8 cellular contexts compared by ENCODE assay signal in the genomic region with DNA sequence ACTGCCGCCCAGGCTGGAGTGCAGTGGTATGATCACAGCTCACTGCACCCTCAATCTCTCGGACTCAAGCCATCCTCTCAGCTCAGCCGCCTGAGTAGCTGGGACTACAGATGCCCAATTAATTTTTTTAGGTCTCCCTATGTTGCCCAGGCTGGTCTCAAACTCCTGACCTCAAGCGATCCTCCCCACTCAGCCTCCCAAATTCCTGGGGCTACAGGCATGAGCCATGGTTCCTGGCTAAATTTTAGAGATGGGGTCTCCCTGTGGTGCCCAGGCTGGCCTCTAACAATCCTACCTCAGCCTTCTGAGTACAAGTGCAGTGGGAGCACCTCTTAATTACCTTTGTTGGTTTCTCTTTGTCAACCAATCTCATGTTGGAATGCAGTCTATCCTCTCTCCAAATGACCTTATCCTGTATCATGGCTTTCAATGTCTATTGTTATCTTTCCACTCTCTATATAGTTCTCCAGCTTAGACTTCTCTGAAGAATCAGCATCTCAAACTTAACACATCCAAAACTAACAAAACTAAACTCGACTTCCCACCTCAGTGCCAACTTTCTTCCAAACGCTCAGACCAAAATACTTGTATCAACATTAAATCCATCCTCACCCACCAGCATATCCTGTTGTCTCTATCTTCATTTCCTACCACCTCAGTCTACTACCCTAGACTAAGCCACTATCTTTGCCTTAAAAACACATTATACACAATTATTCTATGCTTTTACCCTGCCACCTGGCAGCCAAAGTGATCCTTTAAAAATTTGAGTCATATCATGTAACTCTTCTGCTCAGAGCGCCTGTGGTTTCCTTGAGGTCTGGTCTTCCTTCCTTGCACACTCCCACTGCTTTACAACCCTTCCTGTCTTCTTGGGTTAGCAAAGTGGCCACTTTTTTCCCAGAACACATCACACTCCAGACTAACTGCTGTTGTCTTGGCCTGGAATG. TPM values are rescaled to one million over a fixed set of nuclear protein-coding genes. Genes with fewer than 3 reads are reported as not detected.
DNase-seq lines count a peak whose midpoint lies in the region; ATAC-seq lines count a peak whose summit lies in the region.

No MANE protein-coding gene starts in this region.

- peak; percentile 51 for DNase-seq in SIG-M5 treated with dmso at 0.1 percent for 504 hours (lab: John Stamatoyannopoulos, UW; ENCODE audit: unreplicated experiment)
- DNase-seq in SIG-M5 (lab: John Stamatoyannopoulos, UW) = no peak
- peak; percentile 47 for DNase-seq in T-helper 2 cell treated with Interferon-gamma antibody and Interleukin-4, amounts not matched to agents 5 μg/mL and 100 μg/mL, for 36 hours (ENCODE audit: low spot score)
- peak; percentile 51 for DNase-seq in dermis blood vessel endothelial cell
- DNase-seq in stimulated activated naive CD8-positive, alpha-beta T cell treated with anti-CD3 and anti-CD28 coated beads, Interleukin-15, Interleukin-2, amounts not matched to agents 100 U/mL and 50 U/mL, for 24 hours = peak; percentile 44
- DNase-seq in T1000 (lab: John Stamatoyannopoulos, UW) = no peak
- no peak for DNase-seq in NCI-H1436 treated with DMSO at 0.1 percent for 48 hours (lab: John Stamatoyannopoulos, UW)
- DNase-seq in NCI-H526 treated with DMSO at 0.1 percent for 48 hours (lab: John Stamatoyannopoulos, UW) = no peak

- peaks cover 63% of the 10 kb centered on the region for H3K36me3 Mint-ChIP-seq in T-helper 2 cell treated with Interferon-gamma antibody and Interleukin-4, amounts not matched to agents 5 μg/mL and 100 μg/mL, for 36 hours (ENCODE audit: low read depth)

- H3K27me3 Mint-ChIP-seq in T-helper 2 cell treated with Interferon-gamma antibody and Interleukin-4, amounts not matched to agents 5 μg/mL and 100 μg/mL, for 36 hours (ENCODE audit: low read depth) = no peaks in the 10 kb centered on the region

- peak overlapping the region; percentile 72 for H3K4me3 Mint-ChIP-seq in T-helper 2 cell treated with Interferon-gamma antibody and Interleukin-4, amounts not matched to agents 5 μg/mL and 100 μg/mL, for 36 hours

- no peaks in the 10 kb centered on the region for H3K9me3 Mint-ChIP-seq in T-helper 2 cell treated with Interferon-gamma antibody and Interleukin-4, amounts not matched to agents 5 μg/mL and 100 μg/mL, for 36 hours

- H3K4me1 Mint-ChIP-seq in T-helper 2 cell treated with Interferon-gamma antibody and Interleukin-4, amounts not matched to agents 5 μg/mL and 100 μg/mL, for 36 hours (ENCODE audit: low read depth) = peaks cover 76% of the 10 kb centered on the region

- peak overlapping the region; percentile 78 for H3K27ac Mint-ChIP-seq in T-helper 2 cell treated with Interferon-gamma antibody and Interleukin-4, amounts not matched to agents 5 μg/mL and 100 μg/mL, for 36 hours

- ATAC-seq in stimulated activated naive CD8-positive, alpha-beta T cell treated with anti-CD3 and anti-CD28 coated beads, Interleukin-15, Interleukin-2, amounts not matched to agents 100 U/mL and 50 U/mL, for 24 hours = peak; percentile 64

RNA-seq across cellular contexts. Expression of gene TPT1, which starts 6.7 kb away (rescaled TPM):
- 2,642 and 4,062 TPM in 2 replicates for total RNA-seq in dermis blood vessel endothelial cell

Comparison
In these comparisons a context has a peak if more than half of its experiments do, and no peak if none do; other contexts are left out.
1. DNase-seq: peak in SIG-M5 treated with dmso at 0.1 percent for 504 hours (single experiment), T-helper 2 cell treated with Interferon-gamma antibody and Interleukin-4, amounts not matched to agents 5 μg/mL and 100 μg/mL, for 36 hours (single experiment), dermis blood vessel endothelial cell (single experiment) and stimulated activated naive CD8-positive, alpha-beta T cell treated with anti-CD3 and anti-CD28 coated beads, Interleukin-15, Interleukin-2, amounts not matched to agents 100 U/mL and 50 U/mL, for 24 hours (single experiment); none in SIG-M5 (single experiment), T1000 (single experiment), NCI-H1436 treated with DMSO at 0.1 percent for 48 hours (single experiment) and NCI-H526 treated with DMSO at 0.1 percent for 48 hours (single experiment).